Comparison of ENCODE assay signal across 8 cellular contexts in the genomic region with DNA sequence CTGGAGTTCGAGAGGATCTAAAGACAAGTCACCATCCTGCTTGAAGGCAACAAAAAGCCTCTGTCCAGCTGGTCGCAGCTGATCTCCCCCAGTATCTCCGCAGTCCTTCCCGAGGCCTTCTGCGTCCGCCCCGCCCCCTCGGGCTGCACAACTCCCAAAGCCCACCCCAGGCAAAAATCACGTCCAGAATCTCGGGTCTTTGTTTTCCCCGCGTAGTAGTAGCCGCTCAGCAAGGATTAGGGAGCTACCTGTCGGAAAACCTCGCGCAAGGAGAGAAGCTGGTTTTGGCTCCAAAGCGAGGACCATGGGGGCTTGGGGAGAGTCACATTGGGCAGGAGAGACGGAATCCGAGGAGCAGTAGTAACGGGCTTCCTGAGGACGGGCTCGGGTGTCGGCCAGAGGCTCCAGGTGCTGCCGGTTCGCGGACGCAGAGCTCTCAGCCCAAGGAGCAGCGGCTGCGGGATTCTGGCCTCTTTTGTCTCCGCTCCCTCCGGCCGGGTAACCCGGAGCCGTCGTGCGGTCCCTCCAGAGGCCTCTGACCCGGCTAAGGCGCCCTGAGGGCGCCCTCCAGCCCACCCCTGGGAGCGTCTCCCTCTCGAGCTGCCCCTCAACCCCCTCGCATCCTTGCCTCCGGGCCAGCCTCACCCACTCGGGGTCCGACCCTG. TPM values are rescaled to one million over a fixed set of nuclear protein-coding genes. Genes with fewer than 3 reads are reported as not detected.
DNase-seq lines count a peak whose midpoint lies in the region; ATAC-seq and TF ChIP-seq lines count a peak whose summit lies in the region.

No MANE protein-coding gene starts in this region.

- H3K9me3 Mint-ChIP-seq in Calu3 (ENCODE audit: low read depth, unreplicated experiment) = no peaks in the 10 kb centered on the region
- peaks cover 33% of the 10 kb centered on the region for H3K9me3 Mint-ChIP-seq in activated naive CD8-positive, alpha-beta T cell treated with anti-CD3 and anti-CD28 coated beads for 36 hours

- H3K27me3 ChIP-seq in HUES48 (ENCODE audit: control insufficient read depth, insufficient read depth, low read length) (no peaks in the 10 kb centered on the region), left ventricle myocardium inferior (ENCODE audit: low read depth) (no peaks in the 10 kb centered on the region), rectal smooth muscle tissue (ENCODE audit: control insufficient read depth, insufficient read depth, low read length) (no peaks in the 10 kb centered on the region)

- TF ChIP-seq CTCF in Calu3 (IDR thresholded peaks at IDR 0.05; ENCODE audit: unreplicated experiment) (no peak), left ventricle myocardium inferior (IDR thresholded peaks at IDR 0.05; ENCODE audit: borderline replicate concordance) (no peak)

- H3K9me3 ChIP-seq in HUES48 (ENCODE audit: control insufficient read depth, insufficient read depth, low read length) = no peaks in the 10 kb centered on the region
- H3K9me3 ChIP-seq in left ventricle myocardium inferior (replicated peaks) = peaks cover 7% of the 10 kb centered on the region

- peaks cover 23% of the 10 kb centered on the region for H3K36me3 Mint-ChIP-seq in Calu3 (ENCODE audit: insufficient read depth, unreplicated experiment)
- H3K36me3 Mint-ChIP-seq in activated naive CD8-positive, alpha-beta T cell treated with anti-CD3 and anti-CD28 coated beads for 36 hours = peaks cover 56% of the 10 kb centered on the region

- H3K27ac Mint-ChIP-seq in Calu3 (ENCODE audit: unreplicated experiment) = peak overlapping the region; percentile 36
- H3K27ac Mint-ChIP-seq in activated naive CD8-positive, alpha-beta T cell treated with anti-CD3 and anti-CD28 coated beads for 36 hours = peak overlapping the region; percentile 80

- DNase-seq in Calu3 = no peak
- peak; percentile 9 for DNase-seq in activated naive CD8-positive, alpha-beta T cell treated with anti-CD3 and anti-CD28 coated beads for 36 hours
- DNase-seq in left ventricle myocardium inferior = peak; percentile 15
- no peak for DNase-seq in amniotic stem cell (lab: John Stamatoyannopoulos, UW)
- DNase-seq in NK-92 (lab: John Stamatoyannopoulos, UW; ENCODE audit: unreplicated experiment) = no peak

- H3K27ac ChIP-seq in HUES48 (ENCODE audit: low read depth, low read length) (peak overlapping the region; percentile 85), left ventricle myocardium inferior (replicated peaks) (peak overlapping the region; percentile 83), rectal smooth muscle tissue (ENCODE audit: low read depth, low read length) (peak overlapping the region; percentile 45)

- peak overlapping the region; percentile 97 for H3K4me3 ChIP-seq in HUES48 (ENCODE audit: low read depth, low read length)
- peak overlapping the region; percentile 87 for H3K4me3 ChIP-seq in left ventricle myocardium inferior
- peak overlapping the region; percentile 97 for H3K4me3 ChIP-seq in rectal smooth muscle tissue (ENCODE audit: low read length)

- no peaks in the 10 kb centered on the region for H3K27me3 Mint-ChIP-seq in Calu3 (ENCODE audit: unreplicated experiment)
- no peaks in the 10 kb centered on the region for H3K27me3 Mint-ChIP-seq in activated naive CD8-positive, alpha-beta T cell treated with anti-CD3 and anti-CD28 coated beads for 36 hours

- peaks cover 22% of the 10 kb centered on the region for H3K4me1 Mint-ChIP-seq in Calu3 (ENCODE audit: low read depth, unreplicated experiment)
- H3K4me1 Mint-ChIP-seq in activated naive CD8-positive, alpha-beta T cell treated with anti-CD3 and anti-CD28 coated beads for 36 hours = peaks cover 40% of the 10 kb centered on the region

- CTCF ChIA-PET in Calu3 (lab: Charles Lee) = interaction anchor here (0.6 to 0.9 kb wide), 2 partner anchors 11 to 491 kb away, joined by 3 to 7 read pairs; no protein-coding TSS in a partner anchor

- BruUV-seq in Calu3 (replicated peaks; lab: Mats Ljungman, UMichigan) = no TSS peak

- intact Hi-C loops in Calu3 (cut with micrococcal nuclease; ENCODE audit: unreplicated experiment) = no loop called here
- intact Hi-C loops in left ventricle myocardium inferior (cut with micrococcal nuclease) = no loop called here

- ATAC-seq in GM19452 (IDR thresholded peaks at IDR 0.05; ENCODE audit: unreplicated experiment) = peak; percentile 30

- H3K4me1 ChIP-seq in HUES48 (ENCODE audit: control insufficient read depth, insufficient read depth, low read length) (no peaks in the 10 kb centered on the region), left ventricle myocardium inferior (peaks cover 38% of the 10 kb centered on the region), rectal smooth muscle tissue (ENCODE audit: control insufficient read depth, insufficient read depth, low read length) (peaks cover 9% of the 10 kb centered on the region)

- H3K36me3 ChIP-seq in HUES48 (ENCODE audit: control insufficient read depth, insufficient read depth, low read length) = peaks cover 33% of the 10 kb centered on the region
- H3K36me3 ChIP-seq in left ventricle myocardium inferior = peaks cover 28% of the 10 kb centered on the region
- peaks cover 13% of the 10 kb centered on the region for H3K36me3 ChIP-seq in rectal smooth muscle tissue (ENCODE audit: control insufficient read depth, insufficient read depth, low read length)

- peak overlapping the region; percentile 88 for H3K4me3 Mint-ChIP-seq in Calu3 (ENCODE audit: low read depth, unreplicated experiment)
- H3K4me3 Mint-ChIP-seq in activated naive CD8-positive, alpha-beta T cell treated with anti-CD3 and anti-CD28 coated beads for 36 hours = peak overlapping the region; percentile 91

- H3K9ac ChIP-seq in HUES48 (ENCODE audit: low read depth, low read length) = peak overlapping the region; percentile 74
- peak overlapping the region; percentile 74 for H3K9ac ChIP-seq in rectal smooth muscle tissue (ENCODE audit: low read length)

RNA-seq across cellular contexts. Expression of a gene that starts 0.4 kb away (rescaled TPM):
- 18.6 and 27.1 TPM in 2 replicates for total RNA-seq in Calu3 (2022)
- total RNA-seq in activated naive CD8-positive, alpha-beta T cell treated with anti-CD3 and anti-CD28 coated beads for 36 hours = 10 to 100 TPM; 23.2 to 26.8 TPM
- 11.2 TPM for total RNA-seq in left ventricle myocardium inferior

RNA-seq across cellular contexts. Expression of a gene that starts 0.5 kb away (rescaled TPM):
- total RNA-seq in Calu3 (2022) (19.3 and 22.7 TPM in 2 replicates), left ventricle myocardium inferior (10.8 TPM)
- total RNA-seq in activated naive CD8-positive, alpha-beta T cell treated with anti-CD3 and anti-CD28 coated beads for 36 hours = 10 to 100 TPM; 38.0 to 38.3 TPM

RNA-seq across cellular contexts. Expression of a gene that starts 40.1 kb away (rescaled TPM):
- total RNA-seq in Calu3 (2022) (4.3 and 5.1 TPM in 2 replicates), left ventricle myocardium inferior (7.0 TPM)
- 10 to 100 TPM; 12.4 to 14.3 TPM for total RNA-seq in activated naive CD8-positive, alpha-beta T cell treated with anti-CD3 and anti-CD28 coated beads for 36 hours

Comparison
In these comparisons a context has a peak if more than half of its experiments do, and no peak if none do; other contexts are left out.
1. DNase-seq: peak in activated naive CD8-positive, alpha-beta T cell treated with anti-CD3 and anti-CD28 coated beads for 36 hours (single experiment) and left ventricle myocardium inferior (single experiment); none in Calu3 (single experiment), amniotic stem cell (single experiment) and NK-92 (single experiment).
2. Peak in every context shown above with its lines, with median percentiles within 50 percentile points of each other: H3K27ac ChIP-seq and H3K4me3 ChIP-seq.